In genomic region chr17:9512323-9513168, GRCh38 we compare ENCODE assay signal across 14 cellular contexts.
DNase-seq lines count a peak whose midpoint lies in the region; TF ChIP-seq lines count a peak whose summit lies in the region.
"Had no signal": no experiment of that assay in that cellular context is flagged by ENCODE, and none has a peak within 500 bp of the region (broad histone marks: within the 10 kb centered on the region; RNA-seq: fewer than 3 reads in every experiment).

No MANE protein-coding gene starts in this region.

- 74% methylated on average over 4 of the region's 4 CpGs for WGBS in esophagus muscularis mucosa

- peaks cover 11 to 29% of the 10 kb centered on the region in 2 donors for H3K9me3 ChIP-seq in breast epithelium
- peaks cover 5% of the 10 kb centered on the region for H3K9me3 ChIP-seq in SJSA1 (replicated peaks)
- H3K9me3 ChIP-seq in esophagus muscularis mucosa = peaks cover 0 to 23% (median 8%) of the 10 kb centered on the region in 4 donors

- POLR2A ChIA-PET in MCF 10A (lab: Yijun Ruan, JAX) = no interaction called here

- H3K27ac ChIP-seq in breast epithelium (no peak overlapping the region), SJSA1 (peak overlapping the region; percentile 66), esophagus muscularis mucosa (replicated peaks in 1 of 4) (no peak overlapping the region)
- H3K27ac ChIP-seq: adrenal gland had no signal

- TF ChIP-seq EP300 in esophagus muscularis mucosa (IDR thresholded peaks at IDR 0.05) = no peak

- H3K4me3 ChIP-seq in breast epithelium (no peak overlapping the region), SJSA1 (no peak overlapping the region), esophagus muscularis mucosa (no peak overlapping the region)
- H3K4me3 ChIP-seq: adrenal gland had no signal

- intact Hi-C loops in MCF 10A (cut with micrococcal nuclease) (no loop called here), breast epithelium (cut with DNase I; ENCODE audit: low total_unique reads) (no loop called here), esophagus muscularis mucosa (cut with DNase I) (no loop called here)

- no peaks in the 10 kb centered on the region for H3K4me1 ChIP-seq in breast epithelium
- peaks cover 37% of the 10 kb centered on the region for H3K4me1 ChIP-seq in SJSA1 (replicated peaks)
- H3K4me1 ChIP-seq in esophagus muscularis mucosa = no peaks in the 10 kb centered on the region
- H3K4me1 ChIP-seq: adrenal gland had no signal

- H3K27me3 ChIP-seq in breast epithelium (no peaks in the 10 kb centered on the region), SJSA1 (replicated peaks) (no peaks in the 10 kb centered on the region), esophagus muscularis mucosa (no peaks in the 10 kb centered on the region)
- H3K27me3 ChIP-seq: adrenal gland had no signal

- no peaks in the 10 kb centered on the region for H3K27me3 Mint-ChIP-seq in MCF 10A (ENCODE audit: insufficient read depth, unreplicated experiment)
- no peaks in the 10 kb centered on the region for H3K27me3 Mint-ChIP-seq in activated naive CD4-positive, alpha-beta T cell treated with anti-CD3 and anti-CD28 coated beads, Interleukin-2, amount 10 ng/mL, durations not matched to agents 7 days and 5 days

- CTCF ChIA-PET in MCF 10A (lab: Yijun Ruan, JAX) = interaction anchor here (0.9 kb wide), 1 partner anchor 16 kb away, joined by 5 read pairs; no protein-coding TSS in a partner anchor
- CTCF ChIA-PET in activated naive CD4-positive, alpha-beta T cell treated with anti-CD3 and anti-CD28 coated beads, Interleukin-2, amount 10 ng/mL, durations not matched to agents 7 days and 5 days (lab: Charles Lee) = interaction anchor here (0.6 kb wide), 1 partner anchor 108 kb away, joined by 3 read pairs; no protein-coding TSS in a partner anchor

- BruUV-seq in MCF 10A (replicated peaks; lab: Mats Ljungman, UMichigan) = no TSS peak

- H3K36me3 Mint-ChIP-seq in MCF 10A (ENCODE audit: insufficient read depth, unreplicated experiment) = no peaks in the 10 kb centered on the region
- peaks cover 8% of the 10 kb centered on the region for H3K36me3 Mint-ChIP-seq in activated naive CD4-positive, alpha-beta T cell treated with anti-CD3 and anti-CD28 coated beads, Interleukin-2, amount 10 ng/mL, durations not matched to agents 7 days and 5 days

- TF ChIP-seq POLR2A in breast epithelium (IDR thresholded peaks at IDR 0.05) (no peak), esophagus muscularis mucosa (IDR thresholded peaks at IDR 0.05; ENCODE audit: low read depth) (no peak)

- TF ChIP-seq CTCF in MCF 10A (IDR thresholded peaks at IDR 0.05; ENCODE audit: unreplicated experiment) (no peak), breast epithelium (IDR thresholded peaks at IDR 0.05) (no peak), esophagus muscularis mucosa (IDR thresholded peaks at IDR 0.05) (no peak)

- H3K36me3 ChIP-seq in breast epithelium = no peaks in the 10 kb centered on the region
- no peaks in the 10 kb centered on the region for H3K36me3 ChIP-seq in SJSA1
- H3K36me3 ChIP-seq in esophagus muscularis mucosa = no peaks in the 10 kb centered on the region
- H3K36me3 ChIP-seq: adrenal gland had no signal

- H3K9me3 Mint-ChIP-seq in MCF 10A (ENCODE audit: unreplicated experiment) = peaks cover 21% of the 10 kb centered on the region
- H3K9me3 Mint-ChIP-seq in activated naive CD4-positive, alpha-beta T cell treated with anti-CD3 and anti-CD28 coated beads, Interleukin-2, amount 10 ng/mL, durations not matched to agents 7 days and 5 days = peaks cover 24% of the 10 kb centered on the region

- no peak overlapping the region for H3K27ac Mint-ChIP-seq in MCF 10A (ENCODE audit: low read depth, unreplicated experiment)
- no peak overlapping the region for H3K27ac Mint-ChIP-seq in activated naive CD4-positive, alpha-beta T cell treated with anti-CD3 and anti-CD28 coated beads, Interleukin-2, amount 10 ng/mL, durations not matched to agents 7 days and 5 days

- H3K4me3 Mint-ChIP-seq in MCF 10A (ENCODE audit: unreplicated experiment) = no peak overlapping the region
- no peak overlapping the region for H3K4me3 Mint-ChIP-seq in activated naive CD4-positive, alpha-beta T cell treated with anti-CD3 and anti-CD28 coated beads, Interleukin-2, amount 10 ng/mL, durations not matched to agents 7 days and 5 days
- H3K4me3 Mint-ChIP-seq: natural killer cell had no signal

- DNase-seq in MCF 10A (ENCODE audit: unreplicated experiment) (peak; percentile 81), breast epithelium (ENCODE audit: low spot score in 2 of 2) (no peak), SJSA1 (ENCODE audit: low read depth in 1 of 2, low spot score in 2 of 2) (peak; percentile 62 to 74), fibroblast of gingiva (ENCODE audit: low read depth) (peak; percentile 6), stromal cell of bone marrow (ENCODE audit: low read depth) (peak; percentile 30), esophagus muscularis mucosa (ENCODE audit: extremely low spot score) (no peak), NCI-H2081 treated with DMSO at 0.1 percent for 48 hours (lab: John Stamatoyannopoulos, UW) (no peak)
- DNase-seq in activated naive CD4-positive, alpha-beta T cell treated with anti-CD3 and anti-CD28 coated beads, Interleukin-2, amount 10 ng/mL, durations not matched to agents 7 days and 5 days = no peak
- DNase-seq: kidney glomerular epithelial cell; natural killer cell; NCI-H1048; stimulated activated CD4-positive, alpha-beta T cell treated with anti-CD3 and anti-CD28 coated beads, Interleukin-12 subunit alpha, Interleukin-12 subunit beta, amount 100 ng/mL, for 4 hours; T-helper 1 cell had no signal

- H3K4me1 Mint-ChIP-seq in MCF 10A (ENCODE audit: insufficient read depth, unreplicated experiment) = peaks cover 17% of the 10 kb centered on the region
- peaks cover 12% of the 10 kb centered on the region for H3K4me1 Mint-ChIP-seq in activated naive CD4-positive, alpha-beta T cell treated with anti-CD3 and anti-CD28 coated beads, Interleukin-2, amount 10 ng/mL, durations not matched to agents 7 days and 5 days

Comparison
In these comparisons a context has a peak if more than half of its experiments do, and no peak if none do; other contexts are left out.
1. DNase-seq: peak in MCF 10A (single experiment), SJSA1 (2 of 2), fibroblast of gingiva (single experiment) and stromal cell of bone marrow (single experiment); none in breast epithelium (0 of 2), activated naive CD4-positive, alpha-beta T cell treated with anti-CD3 and anti-CD28 coated beads, Interleukin-2, amount 10 ng/mL, durations not matched to agents 7 days and 5 days (single experiment), esophagus muscularis mucosa (single experiment) and NCI-H2081 treated with DMSO at 0.1 percent for 48 hours (single experiment).